ENCODE assay signal across 8 cellular contexts in the genomic region with DNA sequence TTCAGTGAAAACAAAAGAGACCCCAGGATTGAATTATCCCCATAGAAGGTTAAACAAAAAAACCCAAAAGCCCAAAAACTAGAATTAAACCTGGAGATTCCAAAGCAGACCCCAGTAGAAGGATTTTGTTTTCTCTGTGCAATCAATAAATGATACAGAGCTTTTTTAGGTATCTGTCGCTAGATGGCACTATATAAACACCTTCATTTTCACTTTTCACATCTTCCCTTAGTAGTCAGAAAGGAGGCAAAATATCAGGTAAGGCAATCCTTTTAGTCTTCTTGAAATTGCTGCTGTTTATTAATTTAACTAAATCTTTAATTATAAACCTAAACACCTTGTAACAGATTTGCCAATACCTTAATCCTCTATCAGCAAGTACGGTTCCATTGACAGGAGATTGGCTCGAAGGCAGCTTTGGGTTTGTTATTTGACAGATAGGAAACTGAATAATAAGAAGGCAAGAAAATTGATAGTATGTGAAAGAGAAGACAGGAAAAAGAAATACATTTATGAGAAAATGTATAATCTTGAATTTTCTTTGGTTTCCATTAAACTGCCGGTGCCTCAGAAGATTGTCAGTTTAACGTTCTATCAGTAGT. TPM values are rescaled to one million over a fixed set of nuclear protein-coding genes. Genes with fewer than 3 reads are reported as not detected.
DNase-seq lines count a peak whose midpoint lies in the region; ATAC-seq and TF ChIP-seq lines count a peak whose summit lies in the region.

No MANE protein-coding gene starts in this region.

- no peaks in the 10 kb centered on the region for H3K9me3 ChIP-seq in heart right ventricle
- H3K9me3 ChIP-seq in liver (ENCODE audit: control insufficient read depth in 4 of 4, low read length in 3 of 4) = no peaks in the 10 kb centered on the region

- TF ChIP-seq CTCF in heart right ventricle (IDR thresholded peaks at IDR 0.05) (peak; percentile 31 to 75 (median 64)), brain (conservative IDR thresholded peaks at IDR 0.05) (peak; percentile 83 to 86), liver (IDR thresholded peaks at IDR 0.05; ENCODE audit: low read depth, low read length, missing input control) (peak; percentile 53)

- H3K9me3 Mint-ChIP-seq in brain = no peaks in the 10 kb centered on the region

- intact Hi-C loops in heart right ventricle (cut with DNase I) = loop anchor here in 9 of 10 donors (1.0 to 10.0 kb wide), 7 partner anchors 441 to 786 kb away; no protein-coding TSS in a partner anchor
- intact Hi-C loops in Right ventricle myocardium superior (cut with DNase I) = loop anchor here (5.0 kb wide), 1 partner anchor 786 kb away; no protein-coding TSS in a partner anchor
- intact Hi-C loops in head of caudate nucleus (cut with DNase I) = loop anchor here (5.0 kb wide), 1 partner anchor 786 kb away; no protein-coding TSS in a partner anchor

- WGBS in heart right ventricle, 2 donors = 69 to 75% methylated on average over 5 of the region's 5 CpGs
- 73% methylated on average over 5 of the region's 5 CpGs for WGBS in liver

- H3K36me3 ChIP-seq in heart right ventricle (no peaks in the 10 kb centered on the region), liver (ENCODE audit: control insufficient read depth in 4 of 4, insufficient read depth in 3 of 4, low read depth in 1 of 4, low read length in 3 of 4) (no peaks in the 10 kb centered on the region)

- TF ChIP-seq RAD21 in liver (IDR thresholded peaks at IDR 0.05) = peak; percentile 81 to 82

- peak overlapping the region in 2 of 5 experiments; percentile 72 to 84 for H3K27ac Mint-ChIP-seq in brain

- peaks cover 5% of the 10 kb centered on the region for H3K27me3 Mint-ChIP-seq in brain

- no peaks in the 10 kb centered on the region for H3K27me3 ChIP-seq in heart right ventricle
- no peaks in the 10 kb centered on the region for H3K27me3 ChIP-seq in liver (ENCODE audit: control insufficient read depth in 4 of 4, insufficient read depth in 4 of 4, low read length in 3 of 4)

- peak in 1 of 8 donors; percentile 27 for ATAC-seq in heart right ventricle
- no peak for ATAC-seq in Right ventricle myocardium superior (ENCODE audit: poor library complexity)
- ATAC-seq in HG02588 (IDR thresholded peaks at IDR 0.05; ENCODE audit: unreplicated experiment) = peak; percentile 61

- peak overlapping the region in 1 of 5 experiments; percentile 22 for H3K4me3 Mint-ChIP-seq in brain

- H3K36me3 Mint-ChIP-seq in brain = no peaks in the 10 kb centered on the region

- DNase-seq in heart right ventricle = no peak
- no peak for DNase-seq in Right ventricle myocardium superior
- DNase-seq in NCI-H2196 treated with DMSO at 0.1 percent for 48 hours (lab: John Stamatoyannopoulos, UW; ENCODE audit: unreplicated experiment) = peak; percentile 47
- no peak for DNase-seq in head of caudate nucleus
- DNase-seq in activated CD4-positive, CD25-positive, alpha-beta regulatory T cell (lab: John Stamatoyannopoulos, UW) = no peak

- H3K4me1 ChIP-seq in heart right ventricle (no peaks in the 10 kb centered on the region), liver (ENCODE audit: control insufficient read depth in 4 of 4, insufficient read depth in 4 of 4, low read length in 3 of 4) (no peaks in the 10 kb centered on the region)

- no peak overlapping the region for H3K9ac ChIP-seq in liver (ENCODE audit: low read depth in 1 of 2, low read length in 2 of 2)

- H3K27ac ChIP-seq in heart right ventricle (no peak overlapping the region), liver (ENCODE audit: low read depth in 1 of 2, low read length in 2 of 2) (no peak overlapping the region)

- H3K4me1 Mint-ChIP-seq in brain = peaks cover 20% of the 10 kb centered on the region

- H3K4me3 ChIP-seq in heart right ventricle = no peak overlapping the region
- no peak overlapping the region for H3K4me3 ChIP-seq in liver (ENCODE audit: low read depth in 1 of 3, low read length in 3 of 3)

TF ChIP-seq in liver, 16 proteins besides CTCF, POLR2A, EP300 and RAD21:
- TF ChIP-seq, protein P1, sequence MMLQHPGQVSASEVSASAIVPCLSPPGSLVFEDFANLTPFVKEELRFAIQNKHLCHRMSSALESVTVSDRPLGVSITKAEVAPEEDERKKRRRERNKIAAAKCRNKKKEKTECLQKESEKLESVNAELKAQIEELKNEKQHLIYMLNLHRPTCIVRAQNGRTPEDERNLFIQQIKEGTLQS (IDR thresholded peaks at IDR 0.05) = no peak
- TF ChIP-seq, protein P2, sequence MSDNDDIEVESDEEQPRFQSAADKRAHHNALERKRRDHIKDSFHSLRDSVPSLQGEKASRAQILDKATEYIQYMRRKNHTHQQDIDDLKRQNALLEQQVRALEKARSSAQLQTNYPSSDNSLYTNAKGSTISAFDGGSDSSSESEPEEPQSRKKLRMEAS (IDR thresholded peaks at IDR 0.05) = no peak
- TF ChIP-seq JUND (IDR thresholded peaks at IDR 0.05) = no peak
- TF ChIP-seq NR2F2 (IDR thresholded peaks at IDR 0.05) = no peak
- no peak for TF ChIP-seq EGR1 (IDR thresholded peaks at IDR 0.05; ENCODE audit: low read depth in 2 of 2)
- no peak for TF ChIP-seq GABPA (IDR thresholded peaks at IDR 0.05 in 1 of 2, conservative IDR thresholded peaks at IDR 0.05 in 1 of 2)
- no peak for TF ChIP-seq FOXA2 (IDR thresholded peaks at IDR 0.05)
- TF ChIP-seq YY1 (IDR thresholded peaks at IDR 0.05) = no peak
- no peak for TF ChIP-seq FOXA1 (IDR thresholded peaks at IDR 0.05)
- TF ChIP-seq TAF1 (conservative IDR thresholded peaks at IDR 0.05) = no peak
- TF ChIP-seq SP1 (IDR thresholded peaks at IDR 0.05) = no peak
- TF ChIP-seq, protein P3, sequence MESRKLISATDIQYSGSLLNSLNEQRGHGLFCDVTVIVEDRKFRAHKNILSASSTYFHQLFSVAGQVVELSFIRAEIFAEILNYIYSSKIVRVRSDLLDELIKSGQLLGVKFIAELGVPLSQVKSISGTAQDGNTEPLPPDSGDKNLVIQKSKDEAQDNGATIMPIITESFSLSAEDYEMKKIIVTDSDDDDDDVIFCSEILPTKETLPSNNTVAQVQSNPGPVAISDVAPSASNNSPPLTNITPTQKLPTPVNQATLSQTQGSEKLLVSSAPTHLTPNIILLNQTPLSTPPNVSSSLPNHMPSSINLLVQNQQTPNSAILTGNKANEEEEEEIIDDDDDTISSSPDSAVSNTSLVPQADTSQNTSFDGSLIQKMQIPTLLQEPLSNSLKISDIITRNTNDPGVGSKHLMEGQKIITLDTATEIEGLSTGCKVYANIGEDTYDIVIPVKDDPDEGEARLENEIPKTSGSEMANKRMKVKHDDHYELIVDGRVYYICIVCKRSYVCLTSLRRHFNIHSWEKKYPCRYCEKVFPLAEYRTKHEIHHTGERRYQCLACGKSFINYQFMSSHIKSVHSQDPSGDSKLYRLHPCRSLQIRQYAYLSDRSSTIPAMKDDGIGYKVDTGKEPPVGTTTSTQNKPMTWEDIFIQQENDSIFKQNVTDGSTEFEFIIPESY (IDR thresholded peaks at IDR 0.05) = no peak
- no peak for TF ChIP-seq HNF4G (IDR thresholded peaks at IDR 0.05)
- TF ChIP-seq, protein P4, sequence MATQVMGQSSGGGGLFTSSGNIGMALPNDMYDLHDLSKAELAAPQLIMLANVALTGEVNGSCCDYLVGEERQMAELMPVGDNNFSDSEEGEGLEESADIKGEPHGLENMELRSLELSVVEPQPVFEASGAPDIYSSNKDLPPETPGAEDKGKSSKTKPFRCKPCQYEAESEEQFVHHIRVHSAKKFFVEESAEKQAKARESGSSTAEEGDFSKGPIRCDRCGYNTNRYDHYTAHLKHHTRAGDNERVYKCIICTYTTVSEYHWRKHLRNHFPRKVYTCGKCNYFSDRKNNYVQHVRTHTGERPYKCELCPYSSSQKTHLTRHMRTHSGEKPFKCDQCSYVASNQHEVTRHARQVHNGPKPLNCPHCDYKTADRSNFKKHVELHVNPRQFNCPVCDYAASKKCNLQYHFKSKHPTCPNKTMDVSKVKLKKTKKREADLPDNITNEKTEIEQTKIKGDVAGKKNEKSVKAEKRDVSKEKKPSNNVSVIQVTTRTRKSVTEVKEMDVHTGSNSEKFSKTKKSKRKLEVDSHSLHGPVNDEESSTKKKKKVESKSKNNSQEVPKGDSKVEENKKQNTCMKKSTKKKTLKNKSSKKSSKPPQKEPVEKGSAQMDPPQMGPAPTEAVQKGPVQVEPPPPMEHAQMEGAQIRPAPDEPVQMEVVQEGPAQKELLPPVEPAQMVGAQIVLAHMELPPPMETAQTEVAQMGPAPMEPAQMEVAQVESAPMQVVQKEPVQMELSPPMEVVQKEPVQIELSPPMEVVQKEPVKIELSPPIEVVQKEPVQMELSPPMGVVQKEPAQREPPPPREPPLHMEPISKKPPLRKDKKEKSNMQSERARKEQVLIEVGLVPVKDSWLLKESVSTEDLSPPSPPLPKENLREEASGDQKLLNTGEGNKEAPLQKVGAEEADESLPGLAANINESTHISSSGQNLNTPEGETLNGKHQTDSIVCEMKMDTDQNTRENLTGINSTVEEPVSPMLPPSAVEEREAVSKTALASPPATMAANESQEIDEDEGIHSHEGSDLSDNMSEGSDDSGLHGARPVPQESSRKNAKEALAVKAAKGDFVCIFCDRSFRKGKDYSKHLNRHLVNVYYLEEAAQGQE (IDR thresholded peaks at IDR 0.05) = no peak

RNA-seq across cellular contexts. Expression of a gene that starts 23.3 kb away (rescaled TPM):
- total RNA-seq in heart right ventricle (10 to 100 TPM; 27.4 to 40.1 (median 36.4) TPM), Right ventricle myocardium superior (25.6 TPM), liver (10 to 100 TPM; 22.3 to 66.8 TPM)
- polyA plus RNA-seq in heart right ventricle (10 to 100 TPM; 15.3 to 37.7 TPM), brain (ENCODE audit: insufficient read depth, low read depth, low replicate concordance) (3.3 TPM), liver (10 to 100 TPM; 14.1 to 19.8 TPM)
